ENCODE assay signal across 14 cellular contexts in genomic region chr19:42317535-42317934, GRCh38. TPM values are rescaled to one million over a fixed set of nuclear protein-coding genes. Genes with fewer than 3 reads are reported as not detected.
DNase-seq lines count a peak whose midpoint lies in the region; ATAC-seq, FAIRE-seq and TF ChIP-seq lines count a peak whose summit lies in the region.
"Had no signal": no experiment of that assay in that cellular context is flagged by ENCODE, and none has a peak within 500 bp of the region (broad histone marks: within the 10 kb centered on the region; RNA-seq: fewer than 3 reads in every experiment).

No MANE protein-coding gene starts in this region.

- H3K27me3 Mint-ChIP-seq in stimulated activated naive CD8-positive, alpha-beta T cell treated with anti-CD3 and anti-CD28 coated beads, Interleukin-15, amount 100 ng/mL, for 72 hours: peaks cover 58% of the 10 kb centered on the region
- peaks cover 16 to 25% of the 10 kb centered on the region in 2 donors for H3K27me3 Mint-ChIP-seq in natural killer cell treated with Interleukin-12 subunit alpha and Interleukin-12 subunit beta and Interleukin-15 and Interleukin-18, amount 100 ng/mL, for 72 hours

- H3K27me3 ChIP-seq in SJCRH30 (peaks cover 4% of the 10 kb centered on the region; the same call in 1 of the 2 replicates), PC-9 (ENCODE audit: insufficient read depth, low read depth) (peaks cover 23% of the 10 kb centered on the region; the same call in 1 of the 2 replicates)

- no peak for DNase-seq in stimulated activated naive CD8-positive, alpha-beta T cell treated with anti-CD3 and anti-CD28 coated beads, Interleukin-15, amount 100 ng/mL, for 72 hours
- no peak for DNase-seq in stimulated activated naive CD8-positive, alpha-beta T cell treated with anti-CD3 and anti-CD28 coated beads, Interleukin-15, Interleukin-2, amounts not matched to agents 100 U/mL and 50 U/mL, for 24 hours
- DNase-seq in SJCRH30 (no peak), PC-9 (no peak), NCI-H446 (lab: John Stamatoyannopoulos, UW) (no peak), HTR-8/SVneo (ENCODE audit: insufficient read length, low spot score) (no peak)
- no peak for DNase-seq in natural killer cell treated with Interleukin-12 subunit alpha and Interleukin-12 subunit beta and Interleukin-15 and Interleukin-18, amount 100 ng/mL, for 72 hours (ENCODE audit: low spot score)
- DNase-seq: COR-L47, H9, NCI-H1105, NCI-H1694, NCI-H345 had no signal

- H2AFZ ChIP-seq in PC-9: no peak overlapping the region

- H3K36me3 ChIP-seq in SJCRH30: no peaks in the 10 kb centered on the region
- H3K36me3 ChIP-seq in PC-9 (ENCODE audit: low read depth): no peaks in the 10 kb centered on the region
- H3K36me3 ChIP-seq: MG63 had no signal

- H3K27ac Mint-ChIP-seq in stimulated activated naive CD8-positive, alpha-beta T cell treated with anti-CD3 and anti-CD28 coated beads, Interleukin-15, amount 100 ng/mL, for 72 hours: peak overlapping the region; percentile 17 to 51
- peak overlapping the region; percentile 60 to 79 for H3K27ac Mint-ChIP-seq in natural killer cell treated with Interleukin-12 subunit alpha and Interleukin-12 subunit beta and Interleukin-15 and Interleukin-18, amount 100 ng/mL, for 72 hours
- H3K27ac Mint-ChIP-seq: H9 had no signal

- POLR2A ChIA-PET in PC-9 (lab: Charles Lee; ENCODE audit: unreplicated experiment): interaction anchor here (0.6 kb wide), 1 partner anchor 168 kb away, joined by 3 read pairs; no protein-coding TSS in a partner anchor

- no peak overlapping the region for H3K4me3 ChIP-seq in SJCRH30
- no peak overlapping the region for H3K4me3 ChIP-seq in PC-9
- H3K4me3 ChIP-seq: A549, MG63 had no signal

- intact Hi-C loops in PC-9 (cut with micrococcal nuclease; ENCODE audit: unreplicated experiment): no loop called here

- no peaks in the 10 kb centered on the region for H4K20me1 ChIP-seq in PC-9 (ENCODE audit: insufficient read depth)

- H3K4me1 ChIP-seq in SJCRH30 (peaks cover 3% of the 10 kb centered on the region; the same call in 1 of the 2 replicates), PC-9 (replicated peaks; ENCODE audit: insufficient read depth) (0 out of 2 replicates have a peak, but pooled peaks cover 4% of the 10 kb centered on the region)

- H3K9me3 ChIP-seq in SJCRH30 (replicated peaks) (no peaks in the 10 kb centered on the region), PC-9 (ENCODE audit: insufficient read depth, low read depth) (no peaks in the 10 kb centered on the region)
- H3K9me3 ChIP-seq: A549, MG63 had no signal

- no TSS peak for BruUV-seq in PC-9 (replicated peaks; lab: Mats Ljungman, UMichigan)

- peaks cover 35% of the 10 kb centered on the region for H3K4me1 Mint-ChIP-seq in stimulated activated naive CD8-positive, alpha-beta T cell treated with anti-CD3 and anti-CD28 coated beads, Interleukin-15, amount 100 ng/mL, for 72 hours
- H3K4me1 Mint-ChIP-seq in natural killer cell treated with Interleukin-12 subunit alpha and Interleukin-12 subunit beta and Interleukin-15 and Interleukin-18, amount 100 ng/mL, for 72 hours (ENCODE audit: low read depth in 2 of 2): peaks cover 20 to 21% of the 10 kb centered on the region in 2 donors

- H3K79me2 ChIP-seq in PC-9 (ENCODE audit: low read depth): no peaks in the 10 kb centered on the region

- H3K4me2 ChIP-seq in PC-9: no peak overlapping the region
- H3K4me2 ChIP-seq: A549 had no signal

- no peak for FAIRE-seq in HTR-8/SVneo (lab: Jason Lieb, UNC)
- FAIRE-seq: A549 had no signal

- H3K4me3 Mint-ChIP-seq in stimulated activated naive CD8-positive, alpha-beta T cell treated with anti-CD3 and anti-CD28 coated beads, Interleukin-15, amount 100 ng/mL, for 72 hours: no peak overlapping the region
- H3K4me3 Mint-ChIP-seq in natural killer cell treated with Interleukin-12 subunit alpha and Interleukin-12 subunit beta and Interleukin-15 and Interleukin-18, amount 100 ng/mL, for 72 hours: peak overlapping the region; percentile 66
- H3K4me3 Mint-ChIP-seq: H9 had no signal

- no peak for TF ChIP-seq CTCF in PC-9 (conservative IDR thresholded peaks at IDR 0.05)

- no peaks in the 10 kb centered on the region for H3K36me3 Mint-ChIP-seq in natural killer cell treated with Interleukin-12 subunit alpha and Interleukin-12 subunit beta and Interleukin-15 and Interleukin-18, amount 100 ng/mL, for 72 hours

- H3F3A ChIP-seq in PC-9 (ENCODE audit: insufficient read depth, low read depth): no peaks in the 10 kb centered on the region

- ATAC-seq in stimulated activated naive CD8-positive, alpha-beta T cell treated with anti-CD3 and anti-CD28 coated beads, Interleukin-15, amount 100 ng/mL, for 72 hours: no peak
- no peak for ATAC-seq in stimulated activated naive CD8-positive, alpha-beta T cell treated with anti-CD3 and anti-CD28 coated beads, Interleukin-15, Interleukin-2, amounts not matched to agents 100 U/mL and 50 U/mL, for 24 hours
- no peak for ATAC-seq in natural killer cell treated with Interleukin-12 subunit alpha and Interleukin-12 subunit beta and Interleukin-15 and Interleukin-18, amount 100 ng/mL, for 72 hours

- H3K9me3 Mint-ChIP-seq in stimulated activated naive CD8-positive, alpha-beta T cell treated with anti-CD3 and anti-CD28 coated beads, Interleukin-15, amount 100 ng/mL, for 72 hours: no peaks in the 10 kb centered on the region
- no peaks in the 10 kb centered on the region for H3K9me3 Mint-ChIP-seq in natural killer cell treated with Interleukin-12 subunit alpha and Interleukin-12 subunit beta and Interleukin-15 and Interleukin-18, amount 100 ng/mL, for 72 hours
- H3K9me3 Mint-ChIP-seq: H9 had no signal

- peak overlapping the region; percentile 33; the same call in 1 of the 2 replicates for H3K27ac ChIP-seq in SJCRH30
- H3K27ac ChIP-seq in PC-9: no peak overlapping the region
- H3K27ac ChIP-seq: A549 had no signal

- CTCF ChIA-PET in PC-9 (lab: Charles Lee): no interaction called here

- H3K9me2 ChIP-seq in PC-9 (ENCODE audit: insufficient read depth): no peaks in the 10 kb centered on the region

RNA-seq across cellular contexts. Expression of gene TMEM145, which starts 4.4 kb away (rescaled TPM):
- 0.85 TPM in 1 of 2 replicates, not detected in the other for total RNA-seq in SJCRH30 (2014; rRNA removed; shearing (Covaris generic))
- 1 to 10 TPM; 1.4 to 1.6 TPM for total RNA-seq in natural killer cell treated with Interleukin-12 subunit alpha and Interleukin-12 subunit beta and Interleukin-15 and Interleukin-18, amount 100 ng/mL, for 72 hours
- 1.2 and 1.7 TPM in 2 replicates for total RNA-seq in PC-9 (2021)

RNA-seq across cellular contexts. Expression of gene MEGF8, which starts 7.9 kb away (rescaled TPM):
- 18.9 and 19.9 TPM in 2 replicates for total RNA-seq in SJCRH30 (2014; rRNA removed; shearing (Covaris generic))
- 10 to 100 TPM; 12.1 to 20.1 TPM for total RNA-seq in natural killer cell treated with Interleukin-12 subunit alpha and Interleukin-12 subunit beta and Interleukin-15 and Interleukin-18, amount 100 ng/mL, for 72 hours
- total RNA-seq in PC-9 (2021): 40.6 and 49.0 TPM in 2 replicates

RNA-seq across cellular contexts. Expression of gene PAFAH1B3, which starts 15.1 kb away (rescaled TPM):
- 62.5 and 65.6 TPM in 2 replicates for total RNA-seq in SJCRH30 (2014; rRNA removed; shearing (Covaris generic))
- total RNA-seq in natural killer cell treated with Interleukin-12 subunit alpha and Interleukin-12 subunit beta and Interleukin-15 and Interleukin-18, amount 100 ng/mL, for 72 hours: 10 to 100 TPM; 16.9 to 40.2 TPM
- total RNA-seq in PC-9 (2021): 70.2 and 90.1 TPM in 2 replicates

RNA-seq across cellular contexts. Expression of gene PRR19, which starts 15.6 kb away (rescaled TPM):
- total RNA-seq in SJCRH30 (2014; rRNA removed; shearing (Covaris generic)): 0.73 and 1.9 TPM in 2 replicates
- total RNA-seq in natural killer cell treated with Interleukin-12 subunit alpha and Interleukin-12 subunit beta and Interleukin-15 and Interleukin-18, amount 100 ng/mL, for 72 hours: 1 to 10 TPM in 1 of 2 donors, under 1 TPM in 1; 0.64 to 1.0 TPM
- total RNA-seq in PC-9 (2021): 0.85 and 1.1 TPM in 2 replicates

RNA-seq across cellular contexts. Expression of gene CIC, which starts 48.5 kb away (rescaled TPM):
- 19.1 and 21.5 TPM in 2 replicates for total RNA-seq in SJCRH30 (2014; rRNA removed; shearing (Covaris generic))
- total RNA-seq in natural killer cell treated with Interleukin-12 subunit alpha and Interleukin-12 subunit beta and Interleukin-15 and Interleukin-18, amount 100 ng/mL, for 72 hours: 100 to 1,000 TPM; 110 to 115 TPM
- total RNA-seq in PC-9 (2021): 58.1 and 60.7 TPM in 2 replicates
